1 cellular context compared by ENCODE assay signal in genomic region chr6:142297996-142298753, GRCh38.
A peak's percentile ranks its signal among the peaks of the same experiment; 100 is the strongest.
TF ChIP-seq lines count a peak whose summit lies in the region.

No MANE protein-coding gene starts in this region.

TF ChIP-seq in HepG2, 621 proteins besides CTCF, POLR2A, EP300 and RAD21 (continued from another document and continues in another):
- TF ChIP-seq ZNF318 (CRISPR knock-in tag; IDR thresholded peaks at IDR 0.05) (no peak), ETV6 (CRISPR knock-in tag; conservative IDR thresholded peaks at IDR 0.05) (no peak), RNF219 (CRISPR knock-in tag; IDR thresholded peaks at IDR 0.05) (no peak), THAP11 (CRISPR knock-in tag; IDR thresholded peaks at IDR 0.05) (no peak), NCOA1 (CRISPR knock-in tag; IDR thresholded peaks at IDR 0.05) (no peak), EHMT2 (IDR thresholded peaks at IDR 0.05; ENCODE audit: borderline replicate concordance, low read depth, low read length) (no peak; the same call in 1 of the 2 replicates), ZNF142 (CRISPR knock-in tag; IDR thresholded peaks at IDR 0.05) (no peak), ZNF3 (CRISPR knock-in tag; IDR thresholded peaks at IDR 0.05) (no peak), ELF3 (CRISPR knock-in tag; IDR thresholded peaks at IDR 0.05) (peak; percentile 79), RXRA (CRISPR knock-in tag; IDR thresholded peaks at IDR 0.05) (no peak; the same call in 1 of the 2 replicates), FOXP4 (CRISPR knock-in tag; IDR thresholded peaks at IDR 0.05) (peak; percentile 87), SRSF1 (optimal IDR thresholded peaks at IDR 0.05; ENCODE audit: low read depth, low read length) (no peak), ZNF414 (CRISPR knock-in tag; IDR thresholded peaks at IDR 0.05) (0 out of 2 replicates have a peak, but pooled peaks have one; percentile 36), ZNF232 (CRISPR knock-in tag; IDR thresholded peaks at IDR 0.05; ENCODE audit: borderline replicate concordance) (no peak), HDAC2 (CRISPR knock-in tag; IDR thresholded peaks at IDR 0.05) (peak; percentile 97), ZNF274 (CRISPR knock-in tag; IDR thresholded peaks at IDR 0.05) (no peak; the same call in 1 of the 2 replicates), ZNF567 (CRISPR knock-in tag; IDR thresholded peaks at IDR 0.05; ENCODE audit: borderline replicate concordance) (no peak), ZBTB21 (CRISPR knock-in tag; IDR thresholded peaks at IDR 0.05) (no peak), POLR2G (IDR thresholded peaks at IDR 0.05; ENCODE audit: low read depth, low read length) (peak; percentile 58), SCMH1 (CRISPR knock-in tag; IDR thresholded peaks at IDR 0.05; ENCODE audit: borderline replicate concordance) (no peak), SP4 (CRISPR knock-in tag; IDR thresholded peaks at IDR 0.05) (no peak), DDIT3 (CRISPR knock-in tag; IDR thresholded peaks at IDR 0.05) (no peak), AHDC1 (CRISPR knock-in tag; IDR thresholded peaks at IDR 0.05; ENCODE audit: borderline replicate concordance) (peak; percentile 78; the same call in 1 of the 2 replicates), MED13 (CRISPR knock-in tag; IDR thresholded peaks at IDR 0.05) (no peak), ZNF430 (CRISPR knock-in tag; IDR thresholded peaks at IDR 0.05) (no peak), KDM3A (CRISPR knock-in tag; IDR thresholded peaks at IDR 0.05; ENCODE audit: low read depth) (no peak), KDM5A (IDR thresholded peaks at IDR 0.05; ENCODE audit: borderline replicate concordance, low read length) (no peak)
